ENCODE assay signal across 10 cellular contexts in the genomic region with DNA sequence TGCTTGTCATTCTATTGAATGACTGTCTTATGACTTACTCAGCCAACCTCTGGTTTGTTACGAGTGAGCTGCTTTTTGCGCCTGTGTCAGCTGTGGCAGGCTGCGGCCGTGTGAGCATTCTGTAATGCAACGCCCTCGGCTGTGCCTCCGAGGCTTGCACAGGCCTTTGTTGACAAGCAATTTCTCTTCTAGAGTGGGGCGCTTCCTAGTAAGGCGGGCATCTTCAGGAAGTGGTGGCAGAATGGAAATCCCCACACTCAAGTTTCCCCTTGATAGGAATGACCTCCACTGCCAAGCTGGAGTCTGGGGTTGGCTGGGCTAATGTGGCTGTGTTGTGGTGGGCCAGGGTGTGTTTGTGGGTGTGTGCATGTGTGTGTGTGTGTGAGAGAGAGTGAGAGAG. TPM values are rescaled to one million over a fixed set of nuclear protein-coding genes. Genes with fewer than 3 reads are reported as not detected.
DNase-seq lines count a peak whose midpoint lies in the region; ATAC-seq and TF ChIP-seq lines count a peak whose summit lies in the region.
"Had no signal": no experiment of that assay in that cellular context is flagged by ENCODE, and none has a peak within 500 bp of the region (broad histone marks: within the 10 kb centered on the region; RNA-seq: fewer than 3 reads in every experiment).

No MANE protein-coding gene starts in this region.

- no peaks in the 10 kb centered on the region for H3K36me3 Mint-ChIP-seq in HFFc6 (ENCODE audit: low read depth)
- no peaks in the 10 kb centered on the region for H3K36me3 Mint-ChIP-seq in activated naive CD8-positive, alpha-beta T cell treated with anti-CD3 and anti-CD28 coated beads, Interleukin-2, amount 10 ng/mL, durations not matched to agents 7 days and 5 days

- ATAC-seq in activated naive CD8-positive, alpha-beta T cell treated with anti-CD3 and anti-CD28 coated beads, Interleukin-2, amount 10 ng/mL, durations not matched to agents 7 days and 5 days (ENCODE audit: low read depth), result peak; percentile 88
- no peak for ATAC-seq in HG02938 (IDR thresholded peaks at IDR 0.05; ENCODE audit: unreplicated experiment)

- no peak for TF ChIP-seq CTCF in HFFc6 (IDR thresholded peaks at IDR 0.05)

- H3K4me3 Mint-ChIP-seq in HFFc6, result peak overlapping the region; percentile 38; the same call in 1 of the 2 replicates
- no peak overlapping the region for H3K4me3 Mint-ChIP-seq in activated naive CD8-positive, alpha-beta T cell treated with anti-CD3 and anti-CD28 coated beads, Interleukin-2, amount 10 ng/mL, durations not matched to agents 7 days and 5 days

- H3K9me3 Mint-ChIP-seq in HFFc6, result no peaks in the 10 kb centered on the region; the same call in 1 of the 2 replicates
- H3K9me3 Mint-ChIP-seq in activated naive CD8-positive, alpha-beta T cell treated with anti-CD3 and anti-CD28 coated beads, Interleukin-2, amount 10 ng/mL, durations not matched to agents 7 days and 5 days, result peaks cover 2% of the 10 kb centered on the region

- POLR2A ChIA-PET in activated naive CD8-positive, alpha-beta T cell treated with anti-CD3 and anti-CD28 coated beads, Interleukin-2, amount 10 ng/mL, durations not matched to agents 7 days and 5 days (lab: Charles Lee), result interaction anchor here (1.5 kb wide), 1 partner anchor 39 kb away, joined by 5 read pairs; a partner anchor contains a TSS

- H3K4me1 Mint-ChIP-seq in HFFc6 (ENCODE audit: low read depth), result peaks cover 24% of the 10 kb centered on the region
- H3K4me1 Mint-ChIP-seq in activated naive CD8-positive, alpha-beta T cell treated with anti-CD3 and anti-CD28 coated beads, Interleukin-2, amount 10 ng/mL, durations not matched to agents 7 days and 5 days, result peaks cover 11% of the 10 kb centered on the region

- peak overlapping the region; percentile 19; the same call in 1 of the 2 replicates for H3K27ac Mint-ChIP-seq in HFFc6
- peak overlapping the region; percentile 74 for H3K27ac Mint-ChIP-seq in activated naive CD8-positive, alpha-beta T cell treated with anti-CD3 and anti-CD28 coated beads, Interleukin-2, amount 10 ng/mL, durations not matched to agents 7 days and 5 days

- DNase-seq in HFFc6, result no peak
- DNase-seq in T-helper 9 cell, result peak; percentile 35
- peak; percentile 35 for DNase-seq in activated naive CD8-positive, alpha-beta T cell treated with anti-CD3 and anti-CD28 coated beads, Interleukin-2, amount 10 ng/mL, durations not matched to agents 7 days and 5 days
- peak; percentile 58 for DNase-seq in stimulated activated CD4-positive, alpha-beta T cell treated with anti-CD3 and anti-CD28 coated beads, Interleukin-4, amount 100 ng/mL, for 24 hours
- DNase-seq in posterior vena cava (ENCODE audit: low spot score), result no peak
- no peak for DNase-seq in NCI-H1930 (lab: John Stamatoyannopoulos, UW)
- DNase-seq in NCI-H2029 treated with DMSO at 0.1 percent for 48 hours (lab: John Stamatoyannopoulos, UW), result no peak
- DNase-seq: NCI-H1694, pancreas had no signal

- intact Hi-C loops in posterior vena cava (cut with DNase I), result no loop called here

- H3K27me3 Mint-ChIP-seq in HFFc6 (ENCODE audit: insufficient read depth), result peaks cover 5% of the 10 kb centered on the region; the same call in 1 of the 2 replicates
- H3K27me3 Mint-ChIP-seq in activated naive CD8-positive, alpha-beta T cell treated with anti-CD3 and anti-CD28 coated beads, Interleukin-2, amount 10 ng/mL, durations not matched to agents 7 days and 5 days, result peaks cover 6% of the 10 kb centered on the region

RNA-seq across cellular contexts. Expression of a gene that starts 20.2 kb away (rescaled TPM):
- total RNA-seq in HFFc6 (2021; fragmentation: NEBNext Ultra II Directional; extraction: Animal tissue kit (Norgen Biotek cat#: 25700)), result 1 to 10 TPM; 2.8 to 8.4 (median 6.6) TPM
- under 1 TPM in 1 of 2 experiments, not detected in 1; 0.06 TPM for total RNA-seq in activated naive CD8-positive, alpha-beta T cell treated with anti-CD3 and anti-CD28 coated beads, Interleukin-2, amount 10 ng/mL, durations not matched to agents 7 days and 5 days
- total RNA-seq in posterior vena cava, result 1 to 10 TPM in 1 of 2 donors, under 1 TPM in 1; 1.00 to 1.2 TPM

RNA-seq across cellular contexts. Expression of a gene that starts 38.9 kb away (rescaled TPM):
- total RNA-seq in HFFc6 (2021; fragmentation: NEBNext Ultra II Directional; extraction: Animal tissue kit (Norgen Biotek cat#: 25700)), result 10 to 100 TPM; 61.7 to 78.9 (median 68.1) TPM
- total RNA-seq in activated naive CD8-positive, alpha-beta T cell treated with anti-CD3 and anti-CD28 coated beads, Interleukin-2, amount 10 ng/mL, durations not matched to agents 7 days and 5 days, result 10 to 100 TPM; 44.4 to 47.0 TPM
- 10 to 100 TPM; 26.9 to 32.5 TPM for total RNA-seq in posterior vena cava

Comparison
In these comparisons a context has a peak if more than half of its experiments do, and no peak if none do; other contexts are left out.
1. DNase-seq: peak in T-helper 9 cell (single experiment), activated naive CD8-positive, alpha-beta T cell treated with anti-CD3 and anti-CD28 coated beads, Interleukin-2, amount 10 ng/mL, durations not matched to agents 7 days and 5 days (single experiment) and stimulated activated CD4-positive, alpha-beta T cell treated with anti-CD3 and anti-CD28 coated beads, Interleukin-4, amount 100 ng/mL, for 24 hours (single experiment); none in HFFc6 (single experiment), posterior vena cava (single experiment), NCI-H1930 (0 of 2) and NCI-H2029 treated with DMSO at 0.1 percent for 48 hours (single experiment).